1 cellular context compared by ENCODE assay signal in the genomic region with DNA sequence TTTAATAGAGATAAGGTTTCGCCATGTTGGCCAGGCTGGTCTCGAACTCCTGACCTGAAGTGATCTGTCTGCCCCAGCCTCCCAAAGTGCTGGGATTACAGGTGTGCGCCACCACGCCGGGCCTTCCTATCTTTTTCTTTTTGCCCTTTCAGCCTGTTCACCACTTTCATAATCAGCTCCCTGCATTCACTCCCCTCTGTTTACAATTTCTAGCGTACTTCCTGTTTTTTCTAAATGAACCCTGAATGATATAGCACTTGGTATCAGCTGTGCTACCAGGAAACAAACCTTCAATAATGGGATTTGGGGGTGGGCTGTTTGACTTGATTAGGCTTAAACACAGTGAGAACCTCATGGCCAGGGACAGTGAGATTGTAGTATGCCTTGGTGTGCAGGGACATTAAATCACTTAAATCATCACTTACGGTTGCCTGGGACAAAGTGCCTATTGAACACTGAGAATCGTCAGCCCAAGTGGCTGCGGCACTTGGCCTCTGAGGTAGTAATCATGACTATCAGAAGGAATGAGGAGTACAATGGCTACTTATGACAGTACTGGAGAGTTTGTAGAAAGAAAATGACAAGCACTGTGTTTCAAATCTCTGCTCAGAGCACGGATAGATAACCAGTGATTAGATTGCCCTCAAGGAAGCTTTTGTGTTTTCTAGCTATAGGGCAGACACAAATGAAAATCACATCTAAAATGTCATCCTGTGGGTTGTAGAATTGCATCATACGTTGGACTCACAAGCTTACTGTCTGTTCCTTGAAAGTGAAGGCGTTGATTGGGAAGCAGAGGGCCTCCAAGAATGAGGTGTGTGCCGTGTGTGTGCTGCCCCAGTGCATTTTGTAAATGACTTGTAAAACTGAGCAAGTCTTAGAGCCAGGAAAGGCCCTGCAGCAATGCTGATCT.
TF ChIP-seq lines count a peak whose summit lies in the region.

No MANE protein-coding gene starts in this region.

TF ChIP-seq in GM23338, 12 proteins besides CTCF, POLR2A, EP300 and RAD21 (continued from another document):
- no peak for TF ChIP-seq ETS1 (IDR thresholded peaks at IDR 0.05)
- TF ChIP-seq, protein P1, sequence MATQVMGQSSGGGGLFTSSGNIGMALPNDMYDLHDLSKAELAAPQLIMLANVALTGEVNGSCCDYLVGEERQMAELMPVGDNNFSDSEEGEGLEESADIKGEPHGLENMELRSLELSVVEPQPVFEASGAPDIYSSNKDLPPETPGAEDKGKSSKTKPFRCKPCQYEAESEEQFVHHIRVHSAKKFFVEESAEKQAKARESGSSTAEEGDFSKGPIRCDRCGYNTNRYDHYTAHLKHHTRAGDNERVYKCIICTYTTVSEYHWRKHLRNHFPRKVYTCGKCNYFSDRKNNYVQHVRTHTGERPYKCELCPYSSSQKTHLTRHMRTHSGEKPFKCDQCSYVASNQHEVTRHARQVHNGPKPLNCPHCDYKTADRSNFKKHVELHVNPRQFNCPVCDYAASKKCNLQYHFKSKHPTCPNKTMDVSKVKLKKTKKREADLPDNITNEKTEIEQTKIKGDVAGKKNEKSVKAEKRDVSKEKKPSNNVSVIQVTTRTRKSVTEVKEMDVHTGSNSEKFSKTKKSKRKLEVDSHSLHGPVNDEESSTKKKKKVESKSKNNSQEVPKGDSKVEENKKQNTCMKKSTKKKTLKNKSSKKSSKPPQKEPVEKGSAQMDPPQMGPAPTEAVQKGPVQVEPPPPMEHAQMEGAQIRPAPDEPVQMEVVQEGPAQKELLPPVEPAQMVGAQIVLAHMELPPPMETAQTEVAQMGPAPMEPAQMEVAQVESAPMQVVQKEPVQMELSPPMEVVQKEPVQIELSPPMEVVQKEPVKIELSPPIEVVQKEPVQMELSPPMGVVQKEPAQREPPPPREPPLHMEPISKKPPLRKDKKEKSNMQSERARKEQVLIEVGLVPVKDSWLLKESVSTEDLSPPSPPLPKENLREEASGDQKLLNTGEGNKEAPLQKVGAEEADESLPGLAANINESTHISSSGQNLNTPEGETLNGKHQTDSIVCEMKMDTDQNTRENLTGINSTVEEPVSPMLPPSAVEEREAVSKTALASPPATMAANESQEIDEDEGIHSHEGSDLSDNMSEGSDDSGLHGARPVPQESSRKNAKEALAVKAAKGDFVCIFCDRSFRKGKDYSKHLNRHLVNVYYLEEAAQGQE (IDR thresholded peaks at IDR 0.05; ENCODE audit: unreplicated experiment), result no peak
- TF ChIP-seq ZNF114 (CRISPR knock-in tag; IDR thresholded peaks at IDR 0.05), result no peak
- no peak for TF ChIP-seq CREB1 (CRISPR knock-in tag; IDR thresholded peaks at IDR 0.05; ENCODE audit: low read depth)
- TF ChIP-seq NANOG (IDR thresholded peaks at IDR 0.05; ENCODE audit: borderline replicate concordance), result no peak
- no peak for TF ChIP-seq ZNF331 (CRISPR knock-in tag; IDR thresholded peaks at IDR 0.05; ENCODE audit: low read depth)
- TF ChIP-seq, protein P2, sequence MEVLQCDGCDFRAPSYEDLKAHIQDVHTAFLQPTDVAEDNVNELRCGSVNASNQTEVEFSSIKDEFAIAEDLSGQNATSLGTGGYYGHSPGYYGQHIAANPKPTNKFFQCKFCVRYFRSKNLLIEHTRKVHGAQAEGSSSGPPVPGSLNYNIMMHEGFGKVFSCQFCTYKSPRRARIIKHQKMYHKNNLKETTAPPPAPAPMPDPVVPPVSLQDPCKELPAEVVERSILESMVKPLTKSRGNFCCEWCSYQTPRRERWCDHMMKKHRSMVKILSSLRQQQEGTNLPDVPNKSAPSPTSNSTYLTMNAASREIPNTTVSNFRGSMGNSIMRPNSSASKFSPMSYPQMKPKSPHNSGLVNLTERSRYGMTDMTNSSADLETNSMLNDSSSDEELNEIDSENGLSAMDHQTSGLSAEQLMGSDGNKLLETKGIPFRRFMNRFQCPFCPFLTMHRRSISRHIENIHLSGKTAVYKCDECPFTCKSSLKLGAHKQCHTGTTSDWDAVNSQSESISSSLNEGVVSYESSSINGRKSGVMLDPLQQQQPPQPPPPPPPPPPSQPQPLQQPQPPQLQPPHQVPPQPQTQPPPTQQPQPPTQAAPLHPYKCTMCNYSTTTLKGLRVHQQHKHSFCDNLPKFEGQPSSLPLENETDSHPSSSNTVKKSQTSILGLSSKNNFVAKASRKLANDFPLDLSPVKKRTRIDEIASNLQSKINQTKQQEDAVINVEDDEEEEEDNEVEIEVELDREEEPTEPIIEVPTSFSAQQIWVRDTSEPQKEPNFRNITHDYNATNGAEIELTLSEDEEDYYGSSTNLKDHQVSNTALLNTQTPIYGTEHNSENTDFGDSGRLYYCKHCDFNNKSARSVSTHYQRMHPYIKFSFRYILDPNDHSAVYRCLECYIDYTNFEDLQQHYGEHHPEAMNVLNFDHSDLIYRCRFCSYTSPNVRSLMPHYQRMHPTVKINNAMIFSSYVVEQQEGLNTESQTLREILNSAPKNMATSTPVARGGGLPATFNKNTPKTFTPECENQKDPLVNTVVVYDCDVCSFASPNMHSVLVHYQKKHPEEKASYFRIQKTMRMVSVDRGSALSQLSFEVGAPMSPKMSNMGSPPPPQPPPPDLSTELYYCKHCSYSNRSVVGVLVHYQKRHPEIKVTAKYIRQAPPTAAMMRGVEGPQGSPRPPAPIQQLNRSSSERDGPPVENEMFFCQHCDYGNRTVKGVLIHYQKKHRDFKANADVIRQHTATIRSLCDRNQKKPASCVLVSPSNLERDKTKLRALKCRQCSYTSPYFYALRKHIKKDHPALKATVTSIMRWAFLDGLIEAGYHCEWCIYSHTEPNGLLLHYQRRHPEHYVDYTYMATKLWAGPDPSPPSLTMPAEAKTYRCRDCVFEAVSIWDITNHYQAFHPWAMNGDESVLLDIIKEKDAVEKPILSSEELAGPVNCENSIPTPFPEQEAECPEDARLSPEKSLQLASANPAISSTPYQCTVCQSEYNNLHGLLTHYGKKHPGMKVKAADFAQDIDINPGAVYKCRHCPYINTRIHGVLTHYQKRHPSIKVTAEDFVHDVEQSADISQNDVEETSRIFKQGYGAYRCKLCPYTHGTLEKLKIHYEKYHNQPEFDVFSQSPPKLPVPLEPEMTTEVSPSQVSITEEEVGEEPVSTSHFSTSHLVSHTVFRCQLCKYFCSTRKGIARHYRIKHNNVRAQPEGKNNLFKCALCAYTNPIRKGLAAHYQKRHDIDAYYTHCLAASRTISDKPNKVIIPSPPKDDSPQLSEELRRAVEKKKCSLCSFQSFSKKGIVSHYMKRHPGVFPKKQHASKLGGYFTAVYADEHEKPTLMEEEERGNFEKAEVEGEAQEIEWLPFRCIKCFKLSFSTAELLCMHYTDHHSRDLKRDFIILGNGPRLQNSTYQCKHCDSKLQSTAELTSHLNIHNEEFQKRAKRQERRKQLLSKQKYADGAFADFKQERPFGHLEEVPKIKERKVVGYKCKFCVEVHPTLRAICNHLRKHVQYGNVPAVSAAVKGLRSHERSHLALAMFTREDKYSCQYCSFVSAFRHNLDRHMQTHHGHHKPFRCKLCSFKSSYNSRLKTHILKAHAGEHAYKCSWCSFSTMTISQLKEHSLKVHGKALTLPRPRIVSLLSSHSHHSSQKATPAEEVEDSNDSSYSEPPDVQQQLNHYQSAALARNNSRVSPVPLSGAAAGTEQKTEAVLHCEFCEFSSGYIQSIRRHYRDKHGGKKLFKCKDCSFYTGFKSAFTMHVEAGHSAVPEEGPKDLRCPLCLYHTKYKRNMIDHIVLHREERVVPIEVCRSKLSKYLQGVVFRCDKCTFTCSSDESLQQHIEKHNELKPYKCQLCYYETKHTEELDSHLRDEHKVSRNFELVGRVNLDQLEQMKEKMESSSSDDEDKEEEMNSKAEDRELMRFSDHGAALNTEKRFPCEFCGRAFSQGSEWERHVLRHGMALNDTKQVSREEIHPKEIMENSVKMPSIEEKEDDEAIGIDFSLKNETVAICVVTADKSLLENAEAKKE (CRISPR knock-in tag; IDR thresholded peaks at IDR 0.05), result no peak
- no peak for TF ChIP-seq JUNB (IDR thresholded peaks at IDR 0.05; ENCODE audit: unreplicated experiment)
- TF ChIP-seq STAT1 (IDR thresholded peaks at IDR 0.05; ENCODE audit: unreplicated experiment), result no peak
- no peak for TF ChIP-seq EZH2phosphoT487 (IDR thresholded peaks at IDR 0.05; ENCODE audit: unreplicated experiment)
- no peak for TF ChIP-seq POLR2AphosphoS5 (IDR thresholded peaks at IDR 0.05; ENCODE audit: low read depth)
